ENCODE assay signal across 8 cellular contexts in the genomic region with DNA sequence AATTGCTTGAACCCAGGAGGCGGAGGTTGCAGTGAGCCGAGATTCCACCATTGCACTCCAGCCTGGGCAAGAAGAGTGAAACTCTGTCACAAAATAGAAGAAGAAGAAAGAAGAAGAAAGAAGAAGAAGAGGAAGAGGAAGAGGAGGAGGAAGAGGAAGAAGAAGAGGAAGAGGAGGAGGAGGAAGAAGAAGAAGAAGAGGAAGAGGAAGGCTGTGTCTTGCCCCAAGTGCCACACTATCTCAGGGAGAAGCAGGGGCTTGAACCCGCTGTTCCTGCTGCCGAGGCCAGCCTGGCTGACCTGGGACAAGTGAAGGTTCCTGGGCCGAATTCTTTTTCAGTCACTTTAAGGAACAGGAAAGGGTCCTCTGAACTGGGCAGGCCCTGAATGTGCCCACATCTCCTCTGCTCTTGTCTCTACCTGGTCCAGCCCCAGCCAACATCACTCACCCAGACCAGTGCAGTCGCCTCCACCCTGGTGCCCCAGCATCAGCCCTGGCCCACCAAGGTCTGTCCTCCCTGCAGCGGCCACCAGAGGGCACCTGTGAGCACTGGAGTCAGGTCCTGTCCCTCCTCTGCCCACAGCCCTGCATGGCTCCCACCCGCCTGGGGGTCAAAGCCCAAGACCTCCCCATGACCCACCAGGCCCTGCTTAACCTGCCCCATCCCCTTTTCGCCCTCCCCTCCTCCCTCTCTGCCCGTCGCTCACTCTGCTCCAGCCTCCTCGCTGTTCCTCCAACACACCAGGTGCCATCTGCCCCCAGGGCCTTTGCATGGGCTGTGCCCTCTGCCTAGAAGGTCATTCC. TPM values are rescaled to one million over a fixed set of nuclear protein-coding genes. Genes with fewer than 3 reads are reported as not detected.
DNase-seq lines count a peak whose midpoint lies in the region; ATAC-seq and TF ChIP-seq lines count a peak whose summit lies in the region.

No MANE protein-coding gene starts in this region.

- H3K9me3 ChIP-seq in lung (ENCODE audit: control insufficient read depth in 2 of 2, insufficient read depth in 1 of 2, low read length in 1 of 2) = no peaks in the 10 kb centered on the region

- peak; percentile 63 for TF ChIP-seq CTCF in lung (IDR thresholded peaks at IDR 0.05; ENCODE audit: control extremely low read depth, extremely low read depth)

- H3K27ac ChIP-seq in lung (ENCODE audit: low read depth in 1 of 2, low read length in 1 of 2) = peak overlapping the region in 1 of 2 donors; percentile 40

- peaks cover 0 to 4% of the 10 kb centered on the region in 2 donors for H3K36me3 ChIP-seq in lung (ENCODE audit: control insufficient read depth in 2 of 2, insufficient read depth in 2 of 2, low read length in 2 of 2)

- no peak overlapping the region for H3K4me3 ChIP-seq in lung

- ATAC-seq in lung (ENCODE audit: insufficient read depth, low FRiP score) (no peak), HG03571 (IDR thresholded peaks at IDR 0.05; ENCODE audit: unreplicated experiment) (no peak)

- peak; percentile 75 for DNase-seq in NK-92 treated with Interleukin-12 subunit alpha and Interleukin-12 subunit beta, amount 100 ng/mL, for 24 hours (lab: John Stamatoyannopoulos, UW)
- DNase-seq in NK-92 (lab: John Stamatoyannopoulos, UW; ENCODE audit: unreplicated experiment) (no peak), NCI-H524 (lab: John Stamatoyannopoulos, UW) (peak; percentile 52 to 73), dermis microvascular lymphatic vessel endothelial cell (ENCODE audit: low read depth in 2 of 2) (peak; percentile 58 to 73), lung (ENCODE audit: low spot score) (peak; percentile 85)
- peak; percentile 87 to 91 for DNase-seq in activated CD4-positive, alpha-beta T cell treated with anti-CD3 and anti-CD28 coated beads, Interleukin-2, amount 50 U/mL, for 4 hours
- peak; percentile 62 to 70 for DNase-seq in stimulated activated CD8-positive, alpha-beta memory T cell treated with anti-CD3 and anti-CD28 coated beads, Interleukin-15, amount 100 ng/mL, for 4 hours (ENCODE audit: low read depth in 2 of 2)

- H3K4me1 ChIP-seq in lung (ENCODE audit: control insufficient read depth in 2 of 2, insufficient read depth in 2 of 2, low read length in 2 of 2) = peaks cover 0 to 9% of the 10 kb centered on the region in 2 donors

- no peaks in the 10 kb centered on the region for H3K27me3 ChIP-seq in lung (ENCODE audit: control insufficient read depth, insufficient read depth)

- WGBS in lung, 2 donors = 63 to 66% methylated on average over 12 of the region's 12 CpGs

RNA-seq across cellular contexts. Expression of gene TICAM1, which starts 20.0 kb away (rescaled TPM):
- total RNA-seq in dermis microvascular lymphatic vessel endothelial cell = 2.3 and 4.4 TPM in 2 replicates
- total RNA-seq in lung = 10 to 100 TPM in 1 of 2 donors, 1 to 10 TPM in 1; 4.5 to 18.2 TPM
- polyA plus RNA-seq in lung = 10 to 100 TPM in 1 of 2 donors, 1 to 10 TPM in 1; 9.0 to 19.7 TPM

RNA-seq across cellular contexts. Expression of gene FEM1A, which starts 20.0 kb away (rescaled TPM):
- 11.6 and 16.9 TPM in 2 replicates for total RNA-seq in dermis microvascular lymphatic vessel endothelial cell
- 10 to 100 TPM in 1 of 2 donors, 1 to 10 TPM in 1; 9.8 to 14.6 TPM for total RNA-seq in lung
- 1 to 10 TPM; 5.6 to 7.3 TPM for polyA plus RNA-seq in lung

RNA-seq across cellular contexts. Expression of gene PLIN3, which starts 55.9 kb away (rescaled TPM):
- total RNA-seq in dermis microvascular lymphatic vessel endothelial cell = 75.1 and 97.5 TPM in 2 replicates
- total RNA-seq in lung = 10 to 100 TPM; 35.6 to 65.4 TPM
- 100 to 1,000 TPM in 1 of 2 donors, 10 to 100 TPM in 1; 18.0 to 105 TPM for polyA plus RNA-seq in lung
